Comparison of ENCODE assay signal across 8 cellular contexts in genomic region chr4:169080970-169081369, GRCh38.
DNase-seq lines count a peak whose midpoint lies in the region; ATAC-seq, FAIRE-seq and TF ChIP-seq lines count a peak whose summit lies in the region.
"Had no signal": no experiment of that assay in that cellular context is flagged by ENCODE, and none has a peak within 500 bp of the region (broad histone marks: within the 10 kb centered on the region; RNA-seq: fewer than 3 reads in every experiment).

No MANE protein-coding gene starts in this region.

- H3K27ac ChIP-seq in kidney (ENCODE audit: low read depth in 2 of 2, low read length in 2 of 2) (no peak overlapping the region), transverse colon (peak overlapping the region; percentile 16 to 66 (median 39))

- H3K27me3 Mint-ChIP-seq in activated B cell treated with CpG ODN at 0.5 μM for 24 hours, result no peaks in the 10 kb centered on the region
- H3K27me3 Mint-ChIP-seq in progenitor cell of endocrine pancreas, result no peaks in the 10 kb centered on the region

- H3K27ac Mint-ChIP-seq in activated B cell treated with CpG ODN at 0.5 μM for 24 hours, result no peak overlapping the region
- no peak overlapping the region for H3K27ac Mint-ChIP-seq in progenitor cell of endocrine pancreas

- no peaks in the 10 kb centered on the region for H3K9me3 Mint-ChIP-seq in activated B cell treated with CpG ODN at 0.5 μM for 24 hours
- H3K9me3 Mint-ChIP-seq in progenitor cell of endocrine pancreas (ENCODE audit: low read depth), result peaks cover 3% of the 10 kb centered on the region

- TF ChIP-seq POLR2A in transverse colon (IDR thresholded peaks at IDR 0.05), result no peak

- peak overlapping the region; percentile 56 for H3K4me3 Mint-ChIP-seq in activated B cell treated with CpG ODN at 0.5 μM for 24 hours
- H3K4me3 Mint-ChIP-seq in progenitor cell of endocrine pancreas (ENCODE audit: low read depth), result no peak overlapping the region

- no peak for TF ChIP-seq EP300 in transverse colon (IDR thresholded peaks at IDR 0.05; ENCODE audit: low read depth)

- H3K27me3 ChIP-seq in transverse colon, result no peaks in the 10 kb centered on the region

- no peak for TF ChIP-seq CTCF in activated B cell treated with CpG ODN at 0.5 μM for 24 hours (IDR thresholded peaks at IDR 0.05)
- no peak for TF ChIP-seq CTCF in kidney (IDR thresholded peaks at IDR 0.05; ENCODE audit: borderline replicate concordance, extremely low read depth, insufficient read depth)
- TF ChIP-seq CTCF in transverse colon (IDR thresholded peaks at IDR 0.05), result no peak
- TF ChIP-seq CTCF in progenitor cell of endocrine pancreas (IDR thresholded peaks at IDR 0.05; ENCODE audit: unreplicated experiment), result no peak

- intact Hi-C loops in activated B cell treated with CpG ODN at 0.5 μM for 24 hours (cut with micrococcal nuclease), result loop anchor here (2.0 to 10.0 kb wide), 3 partner anchors 69 to 404 kb away; partner anchors contain the start of genes CBR4 and SH3RF1
- intact Hi-C loops in kidney (cut with DNase I), result no loop called here
- intact Hi-C loops in transverse colon (cut with DNase I; ENCODE audit: low total_unique reads), result no loop called here

- DNase-seq in activated B cell treated with CpG ODN at 0.5 μM for 24 hours (no peak), kidney (no peak), transverse colon (no peak), progenitor cell of endocrine pancreas (ENCODE audit: low spot score, unreplicated experiment) (no peak), middle frontal gyrus (ENCODE audit: extremely low spot score, low spot score) (no peak), SKM-1 (lab: John Stamatoyannopoulos, UW; ENCODE audit: unreplicated experiment) (no peak)
- DNase-seq: NCI-H2081 treated with DMSO at 0.1 percent for 48 hours had no signal

- H3K36me3 Mint-ChIP-seq in activated B cell treated with CpG ODN at 0.5 μM for 24 hours (ENCODE audit: low read depth), result no peaks in the 10 kb centered on the region
- H3K36me3 Mint-ChIP-seq in progenitor cell of endocrine pancreas (ENCODE audit: insufficient read depth), result peaks cover 7% of the 10 kb centered on the region

- 38 to 58% methylated on average over 2 of the region's 2 CpGs for WGBS in transverse colon (ENCODE audit: low coverage in 1 of 2), 2 donors

- peak; percentile 66 for FAIRE-seq in kidney (lab: Jason Lieb, UNC)

- POLR2A ChIA-PET in activated B cell treated with CpG ODN at 0.5 μM for 24 hours (lab: Charles Lee), result no interaction called here

- ATAC-seq in HG02759 (IDR thresholded peaks at IDR 0.05; ENCODE audit: unreplicated experiment) (peak; percentile 0), activated B cell treated with CpG ODN at 0.5 μM for 24 hours (ENCODE audit: low read depth) (no peak)

- no peak overlapping the region for H3K9ac ChIP-seq in kidney (ENCODE audit: low read length in 2 of 2)

- CTCF ChIA-PET in activated B cell treated with CpG ODN at 0.5 μM for 24 hours (lab: Charles Lee), result no interaction called here

- peak overlapping the region in 1 of 2 donors; percentile 9 for H3K4me3 ChIP-seq in kidney (ENCODE audit: low read length in 2 of 2)
- H3K4me3 ChIP-seq in transverse colon, result no peak overlapping the region

- H3K9me3 ChIP-seq in kidney (ENCODE audit: control insufficient read depth in 1 of 2, low read length in 2 of 2) (no peaks in the 10 kb centered on the region), transverse colon (no peaks in the 10 kb centered on the region)

- H3K4me1 ChIP-seq in kidney (ENCODE audit: control insufficient read depth in 1 of 2, insufficient read depth in 1 of 2, low read depth in 1 of 2, low read length in 2 of 2), result peaks cover 8 to 9% of the 10 kb centered on the region in 2 donors
- H3K4me1 ChIP-seq in transverse colon, result peaks cover 0 to 22% (median 0%) of the 10 kb centered on the region in 4 donors

- H3K4me1 Mint-ChIP-seq in activated B cell treated with CpG ODN at 0.5 μM for 24 hours, result peaks cover 25% of the 10 kb centered on the region
- peaks cover 5% of the 10 kb centered on the region for H3K4me1 Mint-ChIP-seq in progenitor cell of endocrine pancreas (ENCODE audit: low read depth)

- H3K36me3 ChIP-seq in kidney (ENCODE audit: control insufficient read depth in 1 of 2, insufficient read depth in 2 of 2, low read length in 2 of 2) (no peaks in the 10 kb centered on the region), transverse colon (no peaks in the 10 kb centered on the region)

- in situ Hi-C loops in transverse colon (cut with MboI; ENCODE audit: low pct_ligation_motif_present in 1 of 4, low pct_unique_long_range_greater_than_20kb in 1 of 4, low sequenced_read_pairs in 3 of 4), result no loop called here

Comparison
In these comparisons a context has a peak if more than half of its experiments do, and no peak if none do; other contexts are left out.
1. H3K27ac ChIP-seq: peak in transverse colon (4 of 4); none in kidney (0 of 2).